In genomic region chr1:1216770-1217620, GRCh38 we compare ENCODE assay signal across 13 cellular contexts. TPM values are rescaled to one million over a fixed set of nuclear protein-coding genes. Genes with fewer than 3 reads are reported as not detected.
DNase-seq lines count a peak whose midpoint lies in the region; ATAC-seq and TF ChIP-seq lines count a peak whose summit lies in the region.
"Had no signal": no experiment of that assay in that cellular context is flagged by ENCODE, and none has a peak within 500 bp of the region (broad histone marks: within the 10 kb centered on the region; RNA-seq: fewer than 3 reads in every experiment).

No MANE protein-coding gene starts in this region.

- H3K27ac ChIP-seq in left ventricle myocardium inferior (replicated peaks), result peak overlapping the region; percentile 71
- H3K27ac ChIP-seq: pancreas had no signal

- H3K4me3 ChIP-seq in left ventricle myocardium inferior, result peak overlapping the region; percentile 34
- H3K4me3 ChIP-seq: pancreas had no signal

- peaks cover 55% of the 10 kb centered on the region for H3K36me3 ChIP-seq in left ventricle myocardium inferior

- intact Hi-C loops in left ventricle myocardium inferior (cut with micrococcal nuclease) (no loop called here), cardiac septum (cut with DNase I) (no loop called here)

- H3K27me3 ChIP-seq in left ventricle myocardium inferior (ENCODE audit: low read depth), result no peaks in the 10 kb centered on the region
- H3K27me3 ChIP-seq: pancreas had no signal

- TF ChIP-seq CTCF in left ventricle myocardium inferior (IDR thresholded peaks at IDR 0.05; ENCODE audit: borderline replicate concordance), result no peak

- no peak for ATAC-seq in GM21390 (IDR thresholded peaks at IDR 0.05; ENCODE audit: unreplicated experiment)
- ATAC-seq: left ventricle myocardium superior had no signal

- DNase-seq in left ventricle myocardium inferior (no peak), cardiac septum (ENCODE audit: low spot score) (no peak), NCI-H2227 (lab: John Stamatoyannopoulos, UW; ENCODE audit: unreplicated experiment) (no peak), NCI-H2081 (lab: John Stamatoyannopoulos, UW) (no peak)
- peak; percentile 57 for DNase-seq in activated CD4-positive, alpha-beta T cell treated with anti-CD3 and anti-CD28 coated beads, Interleukin-2, amount 50 U/mL, for 1 hour
- peak; percentile 81 for DNase-seq in central memory CD4-positive, alpha-beta T cell
- DNase-seq in stimulated activated CD8-positive, alpha-beta memory T cell treated with anti-CD3 and anti-CD28 coated beads, Interleukin-4, amount 100 ng/mL, for 48 hours, result peak; percentile 60
- DNase-seq: foreskin melanocyte, left ventricle myocardium superior had no signal

- H3K9me3 ChIP-seq in left ventricle myocardium inferior (replicated peaks), result no peaks in the 10 kb centered on the region
- H3K9me3 ChIP-seq: pancreas had no signal

- peaks cover 59% of the 10 kb centered on the region for H3K4me1 ChIP-seq in left ventricle myocardium inferior
- H3K4me1 ChIP-seq: pancreas had no signal

RNA-seq across cellular contexts. Expression of gene TNFRSF4, which starts 3.0 kb away (rescaled TPM):
- total RNA-seq in left ventricle myocardium inferior (2.2 TPM), cardiac septum (4.3 TPM)
- total RNA-seq: Daoy, HT-29 had no signal

RNA-seq across cellular contexts. Expression of gene TNFRSF18, which starts 10.6 kb away (rescaled TPM):
- not detected for total RNA-seq in left ventricle myocardium inferior
- 0.19 TPM for total RNA-seq in cardiac septum
- total RNA-seq: HT-29 had no signal

RNA-seq across cellular contexts. Expression of gene SDF4, which starts 14.8 kb away (rescaled TPM):
- total RNA-seq in left ventricle myocardium inferior (114 TPM), cardiac septum (139 TPM)

RNA-seq across cellular contexts. Expression of gene B3GALT6, which starts 15.0 kb away (rescaled TPM):
- total RNA-seq in left ventricle myocardium inferior (7.9 TPM), cardiac septum (11.1 TPM)

RNA-seq across cellular contexts. Expression of gene C1QTNF12, which starts 29.5 kb away (rescaled TPM):
- total RNA-seq in left ventricle myocardium inferior (0.55 TPM), cardiac septum (2.6 TPM)
- total RNA-seq: Daoy had no signal

Comparison
In these comparisons a context has a peak if more than half of its experiments do, and no peak if none do; other contexts are left out.
1. DNase-seq: peak in activated CD4-positive, alpha-beta T cell treated with anti-CD3 and anti-CD28 coated beads, Interleukin-2, amount 50 U/mL, for 1 hour (single experiment), central memory CD4-positive, alpha-beta T cell (single experiment) and stimulated activated CD8-positive, alpha-beta memory T cell treated with anti-CD3 and anti-CD28 coated beads, Interleukin-4, amount 100 ng/mL, for 48 hours (single experiment); none in left ventricle myocardium inferior (single experiment), cardiac septum (single experiment), NCI-H2227 (single experiment) and NCI-H2081 (0 of 2).